In genomic region chr2:2057125-2057721, GRCh38 we compare ENCODE assay signal across 8 cellular contexts.
DNase-seq lines count a peak whose midpoint lies in the region; ATAC-seq, FAIRE-seq and TF ChIP-seq lines count a peak whose summit lies in the region.

No MANE protein-coding gene starts in this region.

- peaks cover 9% of the 10 kb centered on the region for H3K9me3 ChIP-seq in endothelial cell of umbilical vein (replicated peaks; ENCODE audit: control insufficient read depth, insufficient read depth, low read length)

- CTCF ChIA-PET in activated CD8-positive, alpha-beta T cell treated with anti-CD3 and anti-CD28 coated beads for 36 hours (lab: Charles Lee): no interaction called here
- CTCF ChIA-PET in endothelial cell of umbilical vein (lab: Charles Lee): no interaction called here

- peaks cover 10% of the 10 kb centered on the region for H3K9me3 Mint-ChIP-seq in activated CD8-positive, alpha-beta T cell treated with anti-CD3 and anti-CD28 coated beads for 36 hours

- intact Hi-C loops in activated CD8-positive, alpha-beta T cell treated with anti-CD3 and anti-CD28 coated beads for 36 hours (cut with micrococcal nuclease): no loop called here
- intact Hi-C loops in endothelial cell of umbilical vein (cut with micrococcal nuclease): no loop called here

- H3K27ac ChIP-seq in endothelial cell of umbilical vein (ENCODE audit: insufficient read depth, low read depth, low read length): no peak overlapping the region

- H3K4me3 Mint-ChIP-seq in activated CD8-positive, alpha-beta T cell treated with anti-CD3 and anti-CD28 coated beads for 36 hours: no peak overlapping the region

- no peaks in the 10 kb centered on the region for H3K36me3 ChIP-seq in endothelial cell of umbilical vein (ENCODE audit: control insufficient read depth in 2 of 2, extremely low read depth in 1 of 2, insufficient read depth in 2 of 2, low read length in 2 of 2)

- H3K4me3 ChIP-seq in endothelial cell of umbilical vein (replicated peaks in 1 of 3; ENCODE audit: insufficient read depth in 1 of 3, low read depth in 1 of 3, low read length in 3 of 3): no peak overlapping the region

- H3K36me3 Mint-ChIP-seq in activated CD8-positive, alpha-beta T cell treated with anti-CD3 and anti-CD28 coated beads for 36 hours (ENCODE audit: low read depth): no peaks in the 10 kb centered on the region

- DNase-seq in MV-4-11 (lab: John Stamatoyannopoulos, UW) (peak; percentile 25), endothelial cell of umbilical vein (ENCODE audit: low read depth, low spot score) (peak; percentile 1), hypothalamus (lab: John Stamatoyannopoulos, UW) (no peak)
- DNase-seq in activated CD8-positive, alpha-beta T cell treated with anti-CD3 and anti-CD28 coated beads for 36 hours: peak; percentile 94
- peak; percentile 79 for DNase-seq in stimulated activated CD4-positive, alpha-beta T cell treated with anti-CD3 and anti-CD28 coated beads, Interleukin-15, amount 100 ng/mL, for 24 hours

- no peak overlapping the region for H3K9ac ChIP-seq in endothelial cell of umbilical vein (replicated peaks; ENCODE audit: extremely low read depth, insufficient read depth, low read length)

- no peak overlapping the region for H3K4me2 ChIP-seq in endothelial cell of umbilical vein (ENCODE audit: insufficient read depth, low read length)

- H3K27me3 Mint-ChIP-seq in activated CD8-positive, alpha-beta T cell treated with anti-CD3 and anti-CD28 coated beads for 36 hours: no peaks in the 10 kb centered on the region

- H3K4me1 Mint-ChIP-seq in activated CD8-positive, alpha-beta T cell treated with anti-CD3 and anti-CD28 coated beads for 36 hours (ENCODE audit: low read depth): peaks cover 15% of the 10 kb centered on the region

- BruUV-seq in endothelial cell of umbilical vein (replicated peaks; lab: Mats Ljungman, UMichigan): no TSS peak

- no peaks in the 10 kb centered on the region for H3K4me1 ChIP-seq in endothelial cell of umbilical vein (ENCODE audit: control insufficient read depth, extremely low read depth, insufficient read depth, low read length)

- TF ChIP-seq POLR2A in GM18505 (IDR thresholded peaks at IDR 0.05; ENCODE audit: borderline replicate concordance, extremely low read depth, insufficient read depth, insufficient read length) (no peak), endothelial cell of umbilical vein (IDR thresholded peaks at IDR 0.05; ENCODE audit: low read depth, low read length) (no peak)

- no peaks in the 10 kb centered on the region for H3K9me1 ChIP-seq in endothelial cell of umbilical vein (replicated peaks; ENCODE audit: control insufficient read depth, extremely low read depth, insufficient read depth, low read length)

- no peaks in the 10 kb centered on the region for H3K27me3 ChIP-seq in endothelial cell of umbilical vein (ENCODE audit: control insufficient read depth in 2 of 2, insufficient read depth in 2 of 2, low read length in 2 of 2)

- dilution Hi-C loops in endothelial cell of umbilical vein (cut with MboI; ENCODE audit: extremely low pct_ligation_motif_present, low sequenced_read_pairs): no loop called here

- ATAC-seq in GM18505 (IDR thresholded peaks at IDR 0.05; ENCODE audit: unreplicated experiment) (peak; percentile 71), HG02870 (IDR thresholded peaks at IDR 0.05; ENCODE audit: unreplicated experiment) (no peak), HG02938 (IDR thresholded peaks at IDR 0.05; ENCODE audit: unreplicated experiment) (no peak)
- peak; percentile 99 for ATAC-seq in activated CD8-positive, alpha-beta T cell treated with anti-CD3 and anti-CD28 coated beads for 36 hours

- no peaks in the 10 kb centered on the region for H4K20me1 ChIP-seq in endothelial cell of umbilical vein (replicated peaks; ENCODE audit: control insufficient read depth, extremely low read depth, insufficient read depth, low read length)

- no peaks in the 10 kb centered on the region for H3K79me2 ChIP-seq in endothelial cell of umbilical vein (ENCODE audit: control insufficient read depth, insufficient read depth, low read length)

- peak overlapping the region; percentile 73 for H3K27ac Mint-ChIP-seq in activated CD8-positive, alpha-beta T cell treated with anti-CD3 and anti-CD28 coated beads for 36 hours

- no peak for TF ChIP-seq CTCF in activated CD8-positive, alpha-beta T cell treated with anti-CD3 and anti-CD28 coated beads for 36 hours (IDR thresholded peaks at IDR 0.05)
- TF ChIP-seq CTCF in endothelial cell of umbilical vein (IDR thresholded peaks at IDR 0.05; ENCODE audit: extremely low read depth in 1 of 2, insufficient read depth in 1 of 2, low read depth in 1 of 2, low read length in 2 of 2): no peak

- H2AFZ ChIP-seq in endothelial cell of umbilical vein (ENCODE audit: low read depth, low read length): no peak overlapping the region

- POLR2A ChIA-PET in activated CD8-positive, alpha-beta T cell treated with anti-CD3 and anti-CD28 coated beads for 36 hours (lab: Charles Lee): interaction anchor here (0.7 kb wide), 1 partner anchor 760 kb away, joined by 3 read pairs; no protein-coding TSS in a partner anchor
- POLR2A ChIA-PET in endothelial cell of umbilical vein (lab: Charles Lee): no interaction called here

- FAIRE-seq in endothelial cell of umbilical vein (lab: Jason Lieb, UNC): no peak

TF ChIP-seq in endothelial cell of umbilical vein, 7 proteins besides CTCF, POLR2A, EP300 and RAD21:
- TF ChIP-seq FOS (IDR thresholded peaks at IDR 0.05; ENCODE audit: borderline replicate concordance, insufficient read depth, low read length): no peak
- TF ChIP-seq POLR2AphosphoS5 (IDR thresholded peaks at IDR 0.05; ENCODE audit: insufficient read depth, low read depth, low read length): no peak
- no peak for TF ChIP-seq GATA2 (IDR thresholded peaks at IDR 0.05; ENCODE audit: insufficient read depth, insufficient read length, low read depth, low read length)
- no peak for TF ChIP-seq MAX (IDR thresholded peaks at IDR 0.05; ENCODE audit: insufficient read depth, insufficient read length)
- TF ChIP-seq MYC (IDR thresholded peaks at IDR 0.05; ENCODE audit: low read depth, low read length): no peak
- TF ChIP-seq EZH2 (IDR thresholded peaks at IDR 0.05; ENCODE audit: borderline replicate concordance, low read depth, low read length, severe bottlenecking): no peak
- no peak for TF ChIP-seq JUN (IDR thresholded peaks at IDR 0.05; ENCODE audit: borderline replicate concordance, insufficient read depth, insufficient read length, low read depth)

Comparison
In these comparisons a context has a peak if more than half of its experiments do, and no peak if none do; other contexts are left out.
1. ATAC-seq: peak in GM18505 (single experiment) and activated CD8-positive, alpha-beta T cell treated with anti-CD3 and anti-CD28 coated beads for 36 hours (single experiment); none in HG02870 (single experiment) and HG02938 (single experiment).
2. DNase-seq: peak in MV-4-11 (single experiment), activated CD8-positive, alpha-beta T cell treated with anti-CD3 and anti-CD28 coated beads for 36 hours (single experiment), endothelial cell of umbilical vein (single experiment) and stimulated activated CD4-positive, alpha-beta T cell treated with anti-CD3 and anti-CD28 coated beads, Interleukin-15, amount 100 ng/mL, for 24 hours (single experiment); none in hypothalamus (0 of 51).